1 cellular context compared by ENCODE assay signal in the genomic region with DNA sequence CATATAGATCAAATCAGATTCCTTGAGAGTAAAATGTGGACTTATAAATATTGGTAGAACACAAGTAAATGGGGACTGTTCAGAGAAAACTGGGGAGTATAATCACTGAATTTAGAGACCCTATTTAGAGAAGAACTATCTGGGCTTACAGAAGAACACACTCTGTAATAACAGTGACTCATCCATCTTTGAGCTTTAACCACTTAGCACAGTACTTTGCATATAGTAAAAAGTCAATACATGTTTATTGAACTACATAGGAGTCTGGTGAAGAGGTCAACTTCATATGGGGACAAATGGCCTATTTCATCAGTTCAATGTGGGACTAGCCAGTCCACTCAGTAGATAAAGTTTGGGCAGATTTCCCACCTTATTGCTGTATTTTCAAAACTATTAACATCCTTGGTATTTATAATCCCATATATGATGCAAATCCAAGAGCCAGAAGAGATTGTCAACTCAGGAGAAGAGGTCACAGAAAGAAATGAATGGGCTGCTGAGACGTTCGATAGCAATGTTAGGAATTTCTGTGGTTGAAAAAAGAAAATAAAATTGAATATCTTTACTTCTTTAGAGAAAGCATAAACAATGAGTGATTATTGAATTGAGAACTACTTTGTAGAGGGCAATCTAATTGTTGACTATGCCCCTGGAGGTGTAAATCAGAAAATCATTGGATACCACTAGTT.
TF ChIP-seq lines count a peak whose summit lies in the region.

No MANE protein-coding gene starts in this region.

TF ChIP-seq in HCT116, 20 proteins besides CTCF, POLR2A, EP300 and RAD21 (continued from another document):
- TF ChIP-seq, protein P1, sequence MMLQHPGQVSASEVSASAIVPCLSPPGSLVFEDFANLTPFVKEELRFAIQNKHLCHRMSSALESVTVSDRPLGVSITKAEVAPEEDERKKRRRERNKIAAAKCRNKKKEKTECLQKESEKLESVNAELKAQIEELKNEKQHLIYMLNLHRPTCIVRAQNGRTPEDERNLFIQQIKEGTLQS (IDR thresholded peaks at IDR 0.05): no peak
- TF ChIP-seq ELF1 (IDR thresholded peaks at IDR 0.05; ENCODE audit: borderline replicate concordance, low read depth) (no peak), CBX3 (IDR thresholded peaks at IDR 0.05; ENCODE audit: low read depth) (no peak), SIN3A (IDR thresholded peaks at IDR 0.05; ENCODE audit: low read depth) (no peak), POLR2AphosphoS5 (IDR thresholded peaks at IDR 0.05; ENCODE audit: low read depth, low read length) (no peak), MAX (IDR thresholded peaks at IDR 0.05) (no peak), JUND (IDR thresholded peaks at IDR 0.05) (no peak)
- TF ChIP-seq, protein P2, sequence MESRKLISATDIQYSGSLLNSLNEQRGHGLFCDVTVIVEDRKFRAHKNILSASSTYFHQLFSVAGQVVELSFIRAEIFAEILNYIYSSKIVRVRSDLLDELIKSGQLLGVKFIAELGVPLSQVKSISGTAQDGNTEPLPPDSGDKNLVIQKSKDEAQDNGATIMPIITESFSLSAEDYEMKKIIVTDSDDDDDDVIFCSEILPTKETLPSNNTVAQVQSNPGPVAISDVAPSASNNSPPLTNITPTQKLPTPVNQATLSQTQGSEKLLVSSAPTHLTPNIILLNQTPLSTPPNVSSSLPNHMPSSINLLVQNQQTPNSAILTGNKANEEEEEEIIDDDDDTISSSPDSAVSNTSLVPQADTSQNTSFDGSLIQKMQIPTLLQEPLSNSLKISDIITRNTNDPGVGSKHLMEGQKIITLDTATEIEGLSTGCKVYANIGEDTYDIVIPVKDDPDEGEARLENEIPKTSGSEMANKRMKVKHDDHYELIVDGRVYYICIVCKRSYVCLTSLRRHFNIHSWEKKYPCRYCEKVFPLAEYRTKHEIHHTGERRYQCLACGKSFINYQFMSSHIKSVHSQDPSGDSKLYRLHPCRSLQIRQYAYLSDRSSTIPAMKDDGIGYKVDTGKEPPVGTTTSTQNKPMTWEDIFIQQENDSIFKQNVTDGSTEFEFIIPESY (IDR thresholded peaks at IDR 0.05; ENCODE audit: extremely low read depth, insufficient replicate concordance, low read length): no peak
- TF ChIP-seq, protein P3, sequence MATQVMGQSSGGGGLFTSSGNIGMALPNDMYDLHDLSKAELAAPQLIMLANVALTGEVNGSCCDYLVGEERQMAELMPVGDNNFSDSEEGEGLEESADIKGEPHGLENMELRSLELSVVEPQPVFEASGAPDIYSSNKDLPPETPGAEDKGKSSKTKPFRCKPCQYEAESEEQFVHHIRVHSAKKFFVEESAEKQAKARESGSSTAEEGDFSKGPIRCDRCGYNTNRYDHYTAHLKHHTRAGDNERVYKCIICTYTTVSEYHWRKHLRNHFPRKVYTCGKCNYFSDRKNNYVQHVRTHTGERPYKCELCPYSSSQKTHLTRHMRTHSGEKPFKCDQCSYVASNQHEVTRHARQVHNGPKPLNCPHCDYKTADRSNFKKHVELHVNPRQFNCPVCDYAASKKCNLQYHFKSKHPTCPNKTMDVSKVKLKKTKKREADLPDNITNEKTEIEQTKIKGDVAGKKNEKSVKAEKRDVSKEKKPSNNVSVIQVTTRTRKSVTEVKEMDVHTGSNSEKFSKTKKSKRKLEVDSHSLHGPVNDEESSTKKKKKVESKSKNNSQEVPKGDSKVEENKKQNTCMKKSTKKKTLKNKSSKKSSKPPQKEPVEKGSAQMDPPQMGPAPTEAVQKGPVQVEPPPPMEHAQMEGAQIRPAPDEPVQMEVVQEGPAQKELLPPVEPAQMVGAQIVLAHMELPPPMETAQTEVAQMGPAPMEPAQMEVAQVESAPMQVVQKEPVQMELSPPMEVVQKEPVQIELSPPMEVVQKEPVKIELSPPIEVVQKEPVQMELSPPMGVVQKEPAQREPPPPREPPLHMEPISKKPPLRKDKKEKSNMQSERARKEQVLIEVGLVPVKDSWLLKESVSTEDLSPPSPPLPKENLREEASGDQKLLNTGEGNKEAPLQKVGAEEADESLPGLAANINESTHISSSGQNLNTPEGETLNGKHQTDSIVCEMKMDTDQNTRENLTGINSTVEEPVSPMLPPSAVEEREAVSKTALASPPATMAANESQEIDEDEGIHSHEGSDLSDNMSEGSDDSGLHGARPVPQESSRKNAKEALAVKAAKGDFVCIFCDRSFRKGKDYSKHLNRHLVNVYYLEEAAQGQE (IDR thresholded peaks at IDR 0.05; ENCODE audit: low read depth): no peak
TF ChIP-seq in HCT116: peak in this region for 0.
